8 cellular contexts compared by ENCODE assay signal in genomic region chr19:6811906-6812305, GRCh38. TPM values are rescaled to one million over a fixed set of nuclear protein-coding genes. Genes with fewer than 3 reads are reported as not detected.
DNase-seq lines count a peak whose midpoint lies in the region; ATAC-seq and TF ChIP-seq lines count a peak whose summit lies in the region.

No MANE protein-coding gene starts in this region.

- no peaks in the 10 kb centered on the region for H3K27me3 ChIP-seq in Karpas-422 (ENCODE audit: low read length)
- no peaks in the 10 kb centered on the region for H3K27me3 ChIP-seq in left lung
- H3K27me3 ChIP-seq in colonic mucosa, result no peaks in the 10 kb centered on the region

- peaks cover 10% of the 10 kb centered on the region for H3K36me3 ChIP-seq in Karpas-422 (ENCODE audit: insufficient read depth, low read length)
- H3K36me3 ChIP-seq in left lung, result no peaks in the 10 kb centered on the region
- no peaks in the 10 kb centered on the region for H3K36me3 ChIP-seq in colonic mucosa

- H3K9me2 ChIP-seq in Karpas-422 (replicated peaks; ENCODE audit: insufficient read depth, low read length), result no peaks in the 10 kb centered on the region

- H3K9me3 Mint-ChIP-seq in activated naive CD8-positive, alpha-beta T cell (ENCODE audit: low read depth), result peaks cover 5% of the 10 kb centered on the region

- ATAC-seq in left lung (peak; percentile 29), HG02571 (IDR thresholded peaks at IDR 0.05; ENCODE audit: unreplicated experiment) (no peak)

- no peak overlapping the region for H3K4me3 ChIP-seq in Karpas-422 (ENCODE audit: low read length)
- H3K4me3 ChIP-seq in left lung, result no peak overlapping the region
- no peak overlapping the region for H3K4me3 ChIP-seq in colonic mucosa

- no peak for TF ChIP-seq CTCF in left lung (IDR thresholded peaks at IDR 0.05)
- no peak for TF ChIP-seq CTCF in colonic mucosa (IDR thresholded peaks at IDR 0.05)

- no peak overlapping the region for H3K27ac ChIP-seq in Karpas-422 (ENCODE audit: low read length)
- H3K27ac ChIP-seq in left lung, result no peak overlapping the region
- no peak overlapping the region for H3K27ac ChIP-seq in colonic mucosa

- H3K4me1 ChIP-seq in Karpas-422 (ENCODE audit: low read length) (no peaks in the 10 kb centered on the region), left lung (peaks cover 0 to 14% of the 10 kb centered on the region in 2 donors), colonic mucosa (no peaks in the 10 kb centered on the region)

- H3K27ac Mint-ChIP-seq in activated naive CD8-positive, alpha-beta T cell, result peak overlapping the region; percentile 36

- intact Hi-C loops in left lung (cut with DNase I) (no loop called here), colonic mucosa (cut with DNase I) (no loop called here)

- in situ Hi-C loops in Caki2 (cut with HindIII; ENCODE audit: low pct_unique_long_range_greater_than_20kb, low sequenced_read_pairs), result no loop called here

- peaks cover 14% of the 10 kb centered on the region for H3K36me3 Mint-ChIP-seq in activated naive CD8-positive, alpha-beta T cell

- H2AFZ ChIP-seq in Karpas-422 (ENCODE audit: low read length), result no peak overlapping the region

- H3K4me3 Mint-ChIP-seq in activated naive CD8-positive, alpha-beta T cell, result no peak overlapping the region

- H3K9ac ChIP-seq in Karpas-422 (ENCODE audit: low read length), result no peak overlapping the region
- H3K9ac ChIP-seq in colonic mucosa (ENCODE audit: low read depth in 2 of 2, low read length in 2 of 2), result no peak overlapping the region

- DNase-seq in Caki2 (ENCODE audit: low read depth) (peak; percentile 56), Karpas-422 (peak; percentile 59), left lung (no peak), colonic mucosa (no peak), NCI-H1436 (lab: John Stamatoyannopoulos, UW) (no peak)
- no peak for DNase-seq in stimulated activated CD8-positive, alpha-beta memory T cell treated with anti-CD3 and anti-CD28 coated beads, Interleukin-4, amount 100 ng/mL, for 48 hours

- no peak overlapping the region for H3K4me2 ChIP-seq in Karpas-422 (ENCODE audit: low read depth, low read length, poor library complexity, severe bottlenecking)

- no peaks in the 10 kb centered on the region for H3K9me3 ChIP-seq in Karpas-422 (ENCODE audit: low read length)
- H3K9me3 ChIP-seq in left lung, result no peaks in the 10 kb centered on the region
- H3K9me3 ChIP-seq in colonic mucosa, result no peaks in the 10 kb centered on the region

- H3K79me2 ChIP-seq in Karpas-422 (ENCODE audit: low read length), result peaks cover 94% of the 10 kb centered on the region

- peaks cover 66% of the 10 kb centered on the region for H3K4me1 Mint-ChIP-seq in activated naive CD8-positive, alpha-beta T cell (ENCODE audit: low read depth)

- no peaks in the 10 kb centered on the region for H3K27me3 Mint-ChIP-seq in activated naive CD8-positive, alpha-beta T cell

- no peaks in the 10 kb centered on the region for H4K20me1 ChIP-seq in Karpas-422 (ENCODE audit: insufficient read depth, low read depth, low read length)

RNA-seq across cellular contexts. Expression of gene VAV1, which starts 39.4 kb away (rescaled TPM):
- 5.3 and 6.8 TPM in 2 replicates for total RNA-seq in Caki2 (2014; rRNA removed; shearing (Covaris generic); ENCODE audit: low replicate concordance)
- 46.0 and 85.2 TPM in 2 replicates for total RNA-seq in Karpas-422 (2014; rRNA removed; shearing (Covaris generic); ENCODE audit: low replicate concordance)
- total RNA-seq in left lung (10 to 100 TPM; 11.5 to 51.3 TPM), colonic mucosa (1 to 10 TPM; 5.7 to 6.0 TPM)

RNA-seq across cellular contexts. Expression of gene SH2D3A, which starts 44.7 kb away (rescaled TPM):
- total RNA-seq in Caki2 (2014; rRNA removed; shearing (Covaris generic); ENCODE audit: low replicate concordance), result 12.9 and 22.1 TPM in 2 replicates
- 3.3 and 18.9 TPM in 2 replicates for total RNA-seq in Karpas-422 (2014; rRNA removed; shearing (Covaris generic); ENCODE audit: low replicate concordance)
- total RNA-seq in left lung (10 to 100 TPM; 24.2 to 27.6 TPM), colonic mucosa (10 to 100 TPM; 34.2 to 44.3 TPM)

Comparison
In these comparisons a context has a peak if more than half of its experiments do, and no peak if none do; other contexts are left out.
1. DNase-seq: peak in Caki2 (single experiment) and Karpas-422 (single experiment); none in left lung (0 of 2), colonic mucosa (single experiment), stimulated activated CD8-positive, alpha-beta memory T cell treated with anti-CD3 and anti-CD28 coated beads, Interleukin-4, amount 100 ng/mL, for 48 hours (single experiment) and NCI-H1436 (single experiment).